20 cellular contexts compared by ENCODE assay signal in the genomic region with DNA sequence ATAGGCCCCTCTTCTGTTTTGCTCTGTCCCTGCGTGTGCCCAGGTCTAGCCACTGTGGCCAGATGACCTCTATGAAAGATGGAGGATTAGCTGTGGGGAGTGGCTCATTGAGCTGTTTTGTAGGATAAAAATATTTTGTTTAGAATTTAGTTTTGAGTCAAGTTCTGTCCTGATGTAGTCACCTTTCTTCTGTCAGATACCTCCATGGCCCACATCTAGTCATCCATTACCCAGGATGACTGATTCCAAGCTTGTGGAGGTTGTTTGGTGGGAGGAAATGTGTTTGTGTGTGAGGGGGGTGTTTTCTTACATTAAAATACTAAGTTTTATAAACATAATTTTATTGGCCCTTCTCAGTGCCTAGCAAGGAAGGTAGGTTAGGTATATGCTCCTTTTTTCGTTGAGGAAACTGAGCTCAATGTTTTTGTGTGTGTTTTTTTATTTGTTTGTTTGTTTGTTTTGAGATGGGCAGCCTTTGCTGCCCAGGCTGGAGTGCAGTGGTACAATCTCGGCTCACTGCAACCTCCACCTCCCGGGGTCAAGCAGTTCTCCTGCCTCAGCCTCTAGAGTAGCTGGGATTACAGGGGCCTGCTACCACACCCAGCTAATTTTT. TPM values are rescaled to one million over a fixed set of nuclear protein-coding genes. Genes with fewer than 3 reads are reported as not detected.
DNase-seq lines count a peak whose midpoint lies in the region; ATAC-seq, FAIRE-seq and TF ChIP-seq lines count a peak whose summit lies in the region.
"Had no signal": no experiment of that assay in that cellular context is flagged by ENCODE, and none has a peak within 500 bp of the region (broad histone marks: within the 10 kb centered on the region; RNA-seq: fewer than 3 reads in every experiment).

No MANE protein-coding gene starts in this region.

- H3K27me3 ChIP-seq in endodermal cell (ENCODE audit: control insufficient read depth, insufficient read depth, low read length, poor library complexity, severe bottlenecking) (no peaks in the 10 kb centered on the region), small intestine (ENCODE audit: control insufficient read depth in 2 of 2, insufficient read depth in 2 of 2, low read length in 2 of 2) (no peaks in the 10 kb centered on the region)

- TF ChIP-seq CTCF in endodermal cell (conservative IDR thresholded peaks at IDR 0.05) = no peak

- CTCF ChIA-PET in activated naive CD4-positive, alpha-beta T cell treated with anti-CD3 and anti-CD28 coated beads, Interleukin-2, amount 10 ng/mL, durations not matched to agents 7 days and 5 days (lab: Charles Lee) = interaction anchor here (1.1 to 1.6 kb wide), 4 partner anchors 15 to 88 kb away, joined by 3 to 4 read pairs (median 4); no protein-coding TSS in a partner anchor

- no peak overlapping the region for H3K9ac ChIP-seq in endodermal cell (ENCODE audit: extremely low read depth, low read length, poor library complexity, severe bottlenecking)

- DNase-seq in activated naive CD4-positive, alpha-beta T cell treated with anti-CD3 and anti-CD28 coated beads, Interleukin-2, amount 10 ng/mL, durations not matched to agents 7 days and 5 days = no peak
- DNase-seq in activated naive CD4-positive, alpha-beta T cell (lab: John Stamatoyannopoulos, UW) = no peak
- DNase-seq in endodermal cell (no peak), substantia nigra (lab: John Stamatoyannopoulos, UW) (no peak), DMS 273 (lab: John Stamatoyannopoulos, UW; ENCODE audit: unreplicated experiment) (no peak), MV-4-11 (lab: John Stamatoyannopoulos, UW) (no peak), small intestine (no peak)
- DNase-seq: COR-L47, EL, HFFc6, KG1, NCI-H1048, NCI-H1436 treated with DMSO at 0.1 percent for 48 hours, NCI-H2081, NCI-H774 had no signal

- 92% methylated on average over 4 of the region's 4 CpGs; no CpG with 5 or more reads in 1 of the 2 experiments for WGBS in endodermal cell (ENCODE audit: insufficient coverage in 1 of 2, insufficient read length in 1 of 2), 2 experiments
- WGBS in small intestine, 3 donors = 93 to 98% (median 96%) methylated on average over 4 of the region's 4 CpGs

- H3K36me3 ChIP-seq in endodermal cell (ENCODE audit: control insufficient read depth, insufficient read depth, low read length) = peaks cover 32% of the 10 kb centered on the region
- peaks cover 6 to 13% of the 10 kb centered on the region in 2 donors for H3K36me3 ChIP-seq in small intestine (ENCODE audit: control insufficient read depth in 2 of 2, insufficient read depth in 2 of 2, low read length in 2 of 2)

- H3K4me3 Mint-ChIP-seq in activated naive CD4-positive, alpha-beta T cell treated with anti-CD3 and anti-CD28 coated beads, Interleukin-2, amount 10 ng/mL, durations not matched to agents 7 days and 5 days = no peak overlapping the region
- H3K4me3 Mint-ChIP-seq in activated T-helper 17 cell treated with anti-CD3 and anti-CD28 coated beads, Interleukin-2, amount 50 U/mL, for 72 hours = no peak overlapping the region
- H3K4me3 Mint-ChIP-seq in endodermal cell = no peak overlapping the region
- H3K4me3 Mint-ChIP-seq: HFFc6 had no signal

- H3K9me3 Mint-ChIP-seq in activated naive CD4-positive, alpha-beta T cell treated with anti-CD3 and anti-CD28 coated beads, Interleukin-2, amount 10 ng/mL, durations not matched to agents 7 days and 5 days = no peaks in the 10 kb centered on the region
- H3K9me3 Mint-ChIP-seq in activated T-helper 17 cell treated with anti-CD3 and anti-CD28 coated beads, Interleukin-2, amount 50 U/mL, for 72 hours = no peaks in the 10 kb centered on the region
- no peaks in the 10 kb centered on the region for H3K9me3 Mint-ChIP-seq in endodermal cell
- H3K9me3 Mint-ChIP-seq: HFFc6 had no signal

- peak overlapping the region; percentile 78 for H3K27ac ChIP-seq in endodermal cell (ENCODE audit: low read depth, low read length)
- H3K27ac ChIP-seq in substantia nigra (ENCODE audit: low read depth, low read length, poor library complexity, severe bottlenecking) = peak overlapping the region; percentile 100
- no peak overlapping the region for H3K27ac ChIP-seq in small intestine (ENCODE audit: low read depth in 1 of 2, low read length in 1 of 2)
- H3K27ac ChIP-seq: C4-2B had no signal

- H3K4me3 ChIP-seq in endodermal cell (ENCODE audit: low read length) (no peak overlapping the region), small intestine (ENCODE audit: low read depth in 1 of 2, low read length in 2 of 2) (no peak overlapping the region)

- no peaks in the 10 kb centered on the region for H3K4me1 Mint-ChIP-seq in activated naive CD4-positive, alpha-beta T cell treated with anti-CD3 and anti-CD28 coated beads, Interleukin-2, amount 10 ng/mL, durations not matched to agents 7 days and 5 days
- H3K4me1 Mint-ChIP-seq in activated T-helper 17 cell treated with anti-CD3 and anti-CD28 coated beads, Interleukin-2, amount 50 U/mL, for 72 hours = peaks cover 5% of the 10 kb centered on the region
- H3K4me1 Mint-ChIP-seq in endodermal cell = peaks cover 3% of the 10 kb centered on the region

- H3K36me3 Mint-ChIP-seq in activated naive CD4-positive, alpha-beta T cell treated with anti-CD3 and anti-CD28 coated beads, Interleukin-2, amount 10 ng/mL, durations not matched to agents 7 days and 5 days = peaks cover 32% of the 10 kb centered on the region
- H3K36me3 Mint-ChIP-seq in activated T-helper 17 cell treated with anti-CD3 and anti-CD28 coated beads, Interleukin-2, amount 50 U/mL, for 72 hours (ENCODE audit: low read depth) = peaks cover 62% of the 10 kb centered on the region
- peaks cover 38% of the 10 kb centered on the region for H3K36me3 Mint-ChIP-seq in endodermal cell (ENCODE audit: low read depth)

- H3K27ac Mint-ChIP-seq in activated naive CD4-positive, alpha-beta T cell treated with anti-CD3 and anti-CD28 coated beads, Interleukin-2, amount 10 ng/mL, durations not matched to agents 7 days and 5 days = peak overlapping the region; percentile 33
- H3K27ac Mint-ChIP-seq in activated T-helper 17 cell treated with anti-CD3 and anti-CD28 coated beads, Interleukin-2, amount 50 U/mL, for 72 hours = peak overlapping the region; percentile 87
- H3K27ac Mint-ChIP-seq in endodermal cell = no peak overlapping the region
- H3K27ac Mint-ChIP-seq: HFFc6 had no signal

- H3K9me3 ChIP-seq in endodermal cell (ENCODE audit: control insufficient read depth, low read length) (no peaks in the 10 kb centered on the region), small intestine (ENCODE audit: control insufficient read depth, low read depth) (no peaks in the 10 kb centered on the region)

- H3K27me3 Mint-ChIP-seq in activated naive CD4-positive, alpha-beta T cell treated with anti-CD3 and anti-CD28 coated beads, Interleukin-2, amount 10 ng/mL, durations not matched to agents 7 days and 5 days = no peaks in the 10 kb centered on the region
- H3K27me3 Mint-ChIP-seq in activated T-helper 17 cell treated with anti-CD3 and anti-CD28 coated beads, Interleukin-2, amount 50 U/mL, for 72 hours = no peaks in the 10 kb centered on the region
- H3K27me3 Mint-ChIP-seq in endodermal cell (ENCODE audit: insufficient read depth) = no peaks in the 10 kb centered on the region

- H3K4me1 ChIP-seq in endodermal cell (ENCODE audit: control insufficient read depth, insufficient read depth, low read length) (no peaks in the 10 kb centered on the region), small intestine (ENCODE audit: control insufficient read depth in 2 of 2, insufficient read depth in 1 of 2, low read depth in 1 of 2, low read length in 1 of 2) (no peaks in the 10 kb centered on the region)

- FAIRE-seq in small intestine (lab: Jason Lieb, UNC) = no peak
- FAIRE-seq: H1 had no signal

- ATAC-seq in activated T-helper 17 cell treated with anti-CD3 and anti-CD28 coated beads, Interleukin-2, amount 50 U/mL, for 72 hours (replicated peaks) = peak; percentile 82
- ATAC-seq: Panc1, Right ventricle myocardium inferior had no signal

RNA-seq across cellular contexts. Expression of gene SNX11, which starts 16.3 kb away (rescaled TPM):
- 10 to 100 TPM; 22.8 to 24.7 TPM for total RNA-seq in activated T-helper 17 cell treated with anti-CD3 and anti-CD28 coated beads, Interleukin-2, amount 50 U/mL, for 72 hours
- 10 to 100 TPM; 19.7 to 20.5 TPM for total RNA-seq in endodermal cell
- 16.2 TPM for polyA plus RNA-seq in endodermal cell (2013, experiment 1 of 2)
- 13.6 TPM for polyA plus RNA-seq in endodermal cell (2013, experiment 2 of 2)
- polyA plus RNA-seq in small intestine = 10 to 100 TPM; 11.4 to 16.3 (median 13.8) TPM

RNA-seq across cellular contexts. Expression of gene CBX1, which starts 22.6 kb away (rescaled TPM):
- 10 to 100 TPM; 30.0 to 48.4 TPM for total RNA-seq in activated T-helper 17 cell treated with anti-CD3 and anti-CD28 coated beads, Interleukin-2, amount 50 U/mL, for 72 hours
- total RNA-seq in endodermal cell = 100 to 1,000 TPM; 173 to 230 TPM
- polyA plus RNA-seq in endodermal cell (2013, experiment 1 of 2) = 245 TPM
- 229 TPM for polyA plus RNA-seq in endodermal cell (2013, experiment 2 of 2)
- polyA plus RNA-seq in small intestine = 10 to 100 TPM in 1 of 3 donors, 1 to 10 TPM in 2; 9.4 to 29.5 (median 10.0) TPM

Comparison
In these comparisons a context has a peak if more than half of its experiments do, and no peak if none do; other contexts are left out.
1. H3K27ac ChIP-seq: peak in endodermal cell (single experiment) and substantia nigra (single experiment); none in small intestine (0 of 2).